1 cellular context compared by ENCODE assay signal in genomic region chr10:100286051-100287033, GRCh38.
TF ChIP-seq lines count a peak whose summit lies in the region.

Gene BLOC1S2 (minus strand): TSS chr10:100286680. CDS start chr10:100286659, 21 bp downstream.

TF ChIP-seq in HepG2, 621 proteins besides CTCF, POLR2A, EP300 and RAD21 (continued from another document and continues in another):
- TF ChIP-seq, protein P1, sequence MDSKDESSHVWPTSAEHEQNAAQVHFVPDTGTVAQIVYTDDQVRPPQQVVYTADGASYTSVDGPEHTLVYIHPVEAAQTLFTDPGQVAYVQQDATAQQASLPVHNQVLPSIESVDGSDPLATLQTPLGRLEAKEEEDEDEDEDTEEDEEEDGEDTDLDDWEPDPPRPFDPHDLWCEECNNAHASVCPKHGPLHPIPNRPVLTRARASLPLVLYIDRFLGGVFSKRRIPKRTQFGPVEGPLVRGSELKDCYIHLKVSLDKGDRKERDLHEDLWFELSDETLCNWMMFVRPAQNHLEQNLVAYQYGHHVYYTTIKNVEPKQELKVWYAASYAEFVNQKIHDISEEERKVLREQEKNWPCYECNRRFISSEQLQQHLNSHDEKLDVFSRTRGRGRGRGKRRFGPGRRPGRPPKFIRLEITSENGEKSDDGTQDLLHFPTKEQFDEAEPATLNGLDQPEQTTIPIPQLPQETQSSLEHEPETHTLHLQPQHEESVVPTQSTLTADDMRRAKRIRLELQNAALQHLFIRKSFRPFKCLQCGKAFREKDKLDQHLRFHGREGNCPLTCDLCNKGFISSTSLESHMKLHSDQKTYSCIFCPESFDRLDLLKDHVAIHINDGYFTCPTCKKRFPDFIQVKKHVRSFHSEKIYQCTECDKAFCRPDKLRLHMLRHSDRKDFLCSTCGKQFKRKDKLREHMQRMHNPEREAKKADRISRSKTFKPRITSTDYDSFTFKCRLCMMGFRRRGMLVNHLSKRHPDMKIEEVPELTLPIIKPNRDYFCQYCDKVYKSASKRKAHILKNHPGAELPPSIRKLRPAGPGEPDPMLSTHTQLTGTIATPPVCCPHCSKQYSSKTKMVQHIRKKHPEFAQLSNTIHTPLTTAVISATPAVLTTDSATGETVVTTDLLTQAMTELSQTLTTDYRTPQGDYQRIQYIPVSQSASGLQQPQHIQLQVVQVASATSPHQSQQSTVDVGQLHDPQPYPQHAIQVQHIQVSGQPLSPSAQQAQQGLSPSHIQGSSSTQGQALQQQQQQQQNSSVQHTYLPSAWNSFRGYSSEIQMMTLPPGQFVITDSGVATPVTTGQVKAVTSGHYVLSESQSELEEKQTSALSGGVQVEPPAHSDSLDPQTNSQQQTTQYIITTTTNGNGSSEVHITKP (CRISPR knock-in tag; IDR thresholded peaks at IDR 0.05; ENCODE audit: low read depth), result no peak
- TF ChIP-seq, protein P2, sequence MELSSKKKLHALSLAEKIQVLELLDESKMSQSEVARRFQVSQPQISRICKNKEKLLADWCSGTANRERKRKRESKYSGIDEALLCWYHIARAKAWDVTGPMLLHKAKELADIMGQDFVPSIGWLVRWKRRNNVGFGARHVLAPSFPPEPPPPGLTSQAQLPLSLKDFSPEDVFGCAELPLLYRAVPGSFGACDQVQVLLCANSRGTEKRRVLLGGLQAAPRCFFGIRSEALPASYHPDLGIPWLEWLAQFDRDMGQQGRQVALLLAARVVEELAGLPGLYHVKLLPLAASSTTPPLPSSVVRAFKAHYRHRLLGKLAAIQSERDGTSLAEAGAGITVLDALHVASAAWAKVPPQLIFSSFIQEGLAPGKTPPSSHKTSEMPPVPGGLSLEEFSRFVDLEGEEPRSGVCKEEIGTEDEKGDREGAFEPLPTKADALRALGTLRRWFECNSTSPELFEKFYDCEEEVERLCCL (CRISPR knock-in tag; IDR thresholded peaks at IDR 0.05; ENCODE audit: borderline replicate concordance), result no peak
- TF ChIP-seq, protein P3, sequence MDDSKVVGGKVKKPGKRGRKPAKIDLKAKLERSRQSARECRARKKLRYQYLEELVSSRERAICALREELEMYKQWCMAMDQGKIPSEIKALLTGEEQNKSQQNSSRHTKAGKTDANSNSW (CRISPR knock-in tag; IDR thresholded peaks at IDR 0.05; ENCODE audit: borderline replicate concordance), result no peak; the same call in 1 of the 2 replicates
- TF ChIP-seq HIVEP1 (CRISPR knock-in tag; IDR thresholded peaks at IDR 0.05) (peak; percentile 67; the same call in 1 of the 2 replicates), BCLAF1 (IDR thresholded peaks at IDR 0.05) (no peak), MEIS1 (CRISPR knock-in tag; IDR thresholded peaks at IDR 0.05; ENCODE audit: borderline replicate concordance) (peak; percentile 89; the same call in 1 of the 2 replicates), MTA1 (CRISPR knock-in tag; IDR thresholded peaks at IDR 0.05; ENCODE audit: borderline replicate concordance) (peak; percentile 76; the same call in 1 of the 2 replicates), ZSCAN21 (CRISPR knock-in tag; IDR thresholded peaks at IDR 0.05; ENCODE audit: borderline replicate concordance) (no peak), ZNF879 (CRISPR knock-in tag; IDR thresholded peaks at IDR 0.05) (no peak), TFE3 (CRISPR knock-in tag; IDR thresholded peaks at IDR 0.05) (no peak; the same call in 1 of the 2 replicates), PAF1 (CRISPR knock-in tag; IDR thresholded peaks at IDR 0.05) (no peak), HNRNPH1 (optimal IDR thresholded peaks at IDR 0.05; ENCODE audit: low read depth, low read length) (no peak), ZNF597 (CRISPR knock-in tag; IDR thresholded peaks at IDR 0.05) (no peak), MEF2D (CRISPR knock-in tag; IDR thresholded peaks at IDR 0.05) (0 out of 2 replicates have a peak, but pooled peaks have one; percentile 56), ZSCAN5A (CRISPR knock-in tag; IDR thresholded peaks at IDR 0.05; ENCODE audit: borderline replicate concordance) (no peak), ZNF224 (CRISPR knock-in tag; IDR thresholded peaks at IDR 0.05) (peak; percentile 88; the same call in 1 of the 2 replicates), ZNF724P (CRISPR knock-in tag; IDR thresholded peaks at IDR 0.05; ENCODE audit: borderline replicate concordance) (peak; percentile 95; the same call in 1 of the 2 replicates), TCF7 (IDR thresholded peaks at IDR 0.05; ENCODE audit: low read depth) (no peak), PITX1 (CRISPR knock-in tag; IDR thresholded peaks at IDR 0.05) (no peak), ZFP1 (CRISPR knock-in tag; IDR thresholded peaks at IDR 0.05) (no peak; the same call in 1 of the 2 replicates), ZNF543 (CRISPR knock-in tag; IDR thresholded peaks at IDR 0.05) (peak; percentile 88; the same call in 1 of the 2 replicates), AGO2 (optimal IDR thresholded peaks at IDR 0.05; ENCODE audit: low read depth, low read length) (peak; percentile 69), POGK (CRISPR knock-in tag; conservative IDR thresholded peaks at IDR 0.05) (peak; percentile 88), PTBP1 (IDR thresholded peaks at IDR 0.05; ENCODE audit: low read depth, low read length, poor library complexity, severe bottlenecking) (no peak), ZKSCAN8 (CRISPR knock-in tag; IDR thresholded peaks at IDR 0.05; ENCODE audit: borderline replicate concordance) (no peak), SATB2 (CRISPR knock-in tag; IDR thresholded peaks at IDR 0.05) (0 out of 2 replicates have a peak, but pooled peaks have one; percentile 35), FOXA1 (IDR thresholded peaks at IDR 0.05) (no peak), FOXA1 (CRISPR knock-in tag; IDR thresholded peaks at IDR 0.05) (no peak), CREB1 (IDR thresholded peaks at IDR 0.05) (no peak), CREB1 (CRISPR knock-in tag; IDR thresholded peaks at IDR 0.05) (no peak), SMAD1 (CRISPR knock-in tag; IDR thresholded peaks at IDR 0.05; ENCODE audit: borderline replicate concordance, low read depth) (peak; percentile 86; the same call in 1 of the 2 replicates), TP53 (CRISPR knock-in tag; conservative IDR thresholded peaks at IDR 0.05) (no peak; the same call in 1 of the 2 replicates), ZNF124 (CRISPR knock-in tag; IDR thresholded peaks at IDR 0.05) (0 out of 2 replicates have a peak, but pooled peaks have one; percentile 14), CHD2 (IDR thresholded peaks at IDR 0.05; ENCODE audit: low read depth, low read length) (no peak), NFYB (CRISPR knock-in tag; IDR thresholded peaks at IDR 0.05) (no peak)
- TF ChIP-seq, protein P4, sequence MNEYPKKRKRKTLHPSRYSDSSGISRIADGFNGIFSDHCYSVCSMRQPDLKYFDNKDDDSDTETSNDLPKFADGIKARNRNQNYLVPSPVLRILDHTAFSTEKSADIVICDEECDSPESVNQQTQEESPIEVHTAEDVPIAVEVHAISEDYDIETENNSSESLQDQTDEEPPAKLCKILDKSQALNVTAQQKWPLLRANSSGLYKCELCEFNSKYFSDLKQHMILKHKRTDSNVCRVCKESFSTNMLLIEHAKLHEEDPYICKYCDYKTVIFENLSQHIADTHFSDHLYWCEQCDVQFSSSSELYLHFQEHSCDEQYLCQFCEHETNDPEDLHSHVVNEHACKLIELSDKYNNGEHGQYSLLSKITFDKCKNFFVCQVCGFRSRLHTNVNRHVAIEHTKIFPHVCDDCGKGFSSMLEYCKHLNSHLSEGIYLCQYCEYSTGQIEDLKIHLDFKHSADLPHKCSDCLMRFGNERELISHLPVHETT (CRISPR knock-in tag; conservative IDR thresholded peaks at IDR 0.05), result no peak
- TF ChIP-seq, protein P5, sequence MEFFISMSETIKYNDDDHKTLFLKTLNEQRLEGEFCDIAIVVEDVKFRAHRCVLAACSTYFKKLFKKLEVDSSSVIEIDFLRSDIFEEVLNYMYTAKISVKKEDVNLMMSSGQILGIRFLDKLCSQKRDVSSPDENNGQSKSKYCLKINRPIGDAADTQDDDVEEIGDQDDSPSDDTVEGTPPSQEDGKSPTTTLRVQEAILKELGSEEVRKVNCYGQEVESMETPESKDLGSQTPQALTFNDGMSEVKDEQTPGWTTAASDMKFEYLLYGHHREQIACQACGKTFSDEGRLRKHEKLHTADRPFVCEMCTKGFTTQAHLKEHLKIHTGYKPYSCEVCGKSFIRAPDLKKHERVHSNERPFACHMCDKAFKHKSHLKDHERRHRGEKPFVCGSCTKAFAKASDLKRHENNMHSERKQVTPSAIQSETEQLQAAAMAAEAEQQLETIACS (CRISPR knock-in tag; IDR thresholded peaks at IDR 0.05), result no peak
- TF ChIP-seq, protein P6, sequence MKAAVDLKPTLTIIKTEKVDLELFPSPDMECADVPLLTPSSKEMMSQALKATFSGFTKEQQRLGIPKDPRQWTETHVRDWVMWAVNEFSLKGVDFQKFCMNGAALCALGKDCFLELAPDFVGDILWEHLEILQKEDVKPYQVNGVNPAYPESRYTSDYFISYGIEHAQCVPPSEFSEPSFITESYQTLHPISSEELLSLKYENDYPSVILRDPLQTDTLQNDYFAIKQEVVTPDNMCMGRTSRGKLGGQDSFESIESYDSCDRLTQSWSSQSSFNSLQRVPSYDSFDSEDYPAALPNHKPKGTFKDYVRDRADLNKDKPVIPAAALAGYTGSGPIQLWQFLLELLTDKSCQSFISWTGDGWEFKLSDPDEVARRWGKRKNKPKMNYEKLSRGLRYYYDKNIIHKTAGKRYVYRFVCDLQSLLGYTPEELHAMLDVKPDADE (CRISPR knock-in tag; IDR thresholded peaks at IDR 0.05), result no peak
- TF ChIP-seq, protein P7, sequence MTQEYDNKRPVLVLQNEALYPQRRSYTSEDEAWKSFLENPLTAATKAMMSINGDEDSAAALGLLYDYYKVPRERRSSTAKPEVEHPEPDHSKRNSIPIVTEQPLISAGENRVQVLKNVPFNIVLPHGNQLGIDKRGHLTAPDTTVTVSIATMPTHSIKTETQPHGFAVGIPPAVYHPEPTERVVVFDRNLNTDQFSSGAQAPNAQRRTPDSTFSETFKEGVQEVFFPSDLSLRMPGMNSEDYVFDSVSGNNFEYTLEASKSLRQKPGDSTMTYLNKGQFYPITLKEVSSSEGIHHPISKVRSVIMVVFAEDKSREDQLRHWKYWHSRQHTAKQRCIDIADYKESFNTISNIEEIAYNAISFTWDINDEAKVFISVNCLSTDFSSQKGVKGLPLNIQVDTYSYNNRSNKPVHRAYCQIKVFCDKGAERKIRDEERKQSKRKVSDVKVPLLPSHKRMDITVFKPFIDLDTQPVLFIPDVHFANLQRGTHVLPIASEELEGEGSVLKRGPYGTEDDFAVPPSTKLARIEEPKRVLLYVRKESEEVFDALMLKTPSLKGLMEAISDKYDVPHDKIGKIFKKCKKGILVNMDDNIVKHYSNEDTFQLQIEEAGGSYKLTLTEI (CRISPR knock-in tag; conservative IDR thresholded peaks at IDR 0.05), result no peak
